ENCODE assay signal across 8 cellular contexts in genomic region chr11:71800335-71800953, GRCh38. TPM values are rescaled to one million over a fixed set of nuclear protein-coding genes. Genes with fewer than 3 reads are reported as not detected.
DNase-seq lines count a peak whose midpoint lies in the region; FAIRE-seq and TF ChIP-seq lines count a peak whose summit lies in the region.
"Not testable (repeated sequence)": the region's sequence is repeated elsewhere in the genome, so short reads cannot be mapped to it uniquely, and the experiment has no call there.

No MANE protein-coding gene starts in this region.

- not testable (repeated sequence) for H3K9me3 Mint-ChIP-seq in activated T-helper 2 cell treated with anti-CD3 and anti-CD28 coated beads, Interferon-gamma antibody, Interleukin-2, Interleukin-4, amounts not matched to agents 10 μg/mL and 5 μg/mL and 100 μg/mL, durations not matched to agents 14 hours and 24 hours and 36 hours

- H3K27ac Mint-ChIP-seq in activated T-helper 2 cell treated with anti-CD3 and anti-CD28 coated beads, Interferon-gamma antibody, Interleukin-2, Interleukin-4, amounts not matched to agents 10 μg/mL and 5 μg/mL and 100 μg/mL, durations not matched to agents 14 hours and 24 hours and 36 hours, result not testable (repeated sequence)

- not testable (repeated sequence) for H3K4me1 Mint-ChIP-seq in activated T-helper 2 cell treated with anti-CD3 and anti-CD28 coated beads, Interferon-gamma antibody, Interleukin-2, Interleukin-4, amounts not matched to agents 10 μg/mL and 5 μg/mL and 100 μg/mL, durations not matched to agents 14 hours and 24 hours and 36 hours (ENCODE audit: low read depth)

- H3K36me3 Mint-ChIP-seq in activated T-helper 2 cell treated with anti-CD3 and anti-CD28 coated beads, Interferon-gamma antibody, Interleukin-2, Interleukin-4, amounts not matched to agents 10 μg/mL and 5 μg/mL and 100 μg/mL, durations not matched to agents 14 hours and 24 hours and 36 hours (ENCODE audit: low read depth), result not testable (repeated sequence)

- H3K4me3 ChIP-seq in epithelial cell of proximal tubule (ENCODE audit: low read depth, low read length), result not testable (repeated sequence)

- peak; percentile 42 for DNase-seq in AG08396 (ENCODE audit: low spot score)
- DNase-seq in GM19239 (ENCODE audit: insufficient read length, low spot score), result peak; percentile 56
- peak; percentile 68 to 81 for DNase-seq in NCI-H2081 (lab: John Stamatoyannopoulos, UW)
- peak; percentile 19 to 47 for DNase-seq in SW 1271 (lab: John Stamatoyannopoulos, UW)
- peak; percentile 77 for DNase-seq in activated T-helper 2 cell treated with anti-CD3 and anti-CD28 coated beads, Interferon-gamma antibody, Interleukin-2, Interleukin-4, amounts not matched to agents 10 μg/mL and 5 μg/mL and 100 μg/mL, durations not matched to agents 14 hours and 24 hours and 36 hours (ENCODE audit: low spot score)
- DNase-seq in epithelial cell of proximal tubule (ENCODE audit: low read depth), result not testable (repeated sequence)
- DNase-seq in lung microvascular endothelial cell (ENCODE audit: low read depth in 2 of 2), result peak; percentile 70
- DNase-seq in stimulated activated CD4-positive, alpha-beta T cell treated with anti-CD3 and anti-CD28 coated beads, Interleukin-1b, Interleukin-23, amount 100 ng/mL, for 48 hours, result peak; percentile 82

- H3K27me3 Mint-ChIP-seq in activated T-helper 2 cell treated with anti-CD3 and anti-CD28 coated beads, Interferon-gamma antibody, Interleukin-2, Interleukin-4, amounts not matched to agents 10 μg/mL and 5 μg/mL and 100 μg/mL, durations not matched to agents 14 hours and 24 hours and 36 hours (ENCODE audit: low read depth), result not testable (repeated sequence)

- peak; percentile 83 for TF ChIP-seq CTCF in epithelial cell of proximal tubule (conservative IDR thresholded peaks at IDR 0.05; ENCODE audit: low read depth, low read length)

- intact Hi-C loops in activated T-helper 2 cell treated with anti-CD3 and anti-CD28 coated beads, Interferon-gamma antibody, Interleukin-2, Interleukin-4, amounts not matched to agents 10 μg/mL and 5 μg/mL and 100 μg/mL, durations not matched to agents 14 hours and 24 hours and 36 hours (cut with micrococcal nuclease), result not testable (repeated sequence)

- peak; percentile 79 for FAIRE-seq in GM19239 (lab: Jason Lieb, UNC)

- not testable (repeated sequence) for H3K4me3 Mint-ChIP-seq in activated T-helper 2 cell treated with anti-CD3 and anti-CD28 coated beads, Interferon-gamma antibody, Interleukin-2, Interleukin-4, amounts not matched to agents 10 μg/mL and 5 μg/mL and 100 μg/mL, durations not matched to agents 14 hours and 24 hours and 36 hours (ENCODE audit: low read depth)

RNA-seq across cellular contexts. Expression of gene DEFB108B, which starts 32.6 kb away (rescaled TPM):
- total RNA-seq in activated T-helper 2 cell treated with anti-CD3 and anti-CD28 coated beads, Interferon-gamma antibody, Interleukin-2, Interleukin-4, amounts not matched to agents 10 μg/mL and 5 μg/mL and 100 μg/mL, durations not matched to agents 14 hours and 24 hours and 36 hours, result not detected in 2 replicates
- not detected in 2 replicates for total RNA-seq in epithelial cell of proximal tubule
- not detected in 2 replicates for total RNA-seq in lung microvascular endothelial cell
